In genomic region chr4:39636786-39637185, GRCh38 we compare ENCODE assay signal across 8 cellular contexts. TPM values are rescaled to one million over a fixed set of nuclear protein-coding genes. Genes with fewer than 3 reads are reported as not detected.
DNase-seq lines count a peak whose midpoint lies in the region; ATAC-seq and TF ChIP-seq lines count a peak whose summit lies in the region.

No MANE protein-coding gene starts in this region.

- H3K4me3 Mint-ChIP-seq in nephron, result peak overlapping the region; percentile 89 to 92 (median 92)

- H3K4me3 ChIP-seq in ectodermal cell (ENCODE audit: insufficient read depth, low read depth, low read length), result peak overlapping the region; percentile 90

- H3K36me3 ChIP-seq in ectodermal cell (ENCODE audit: control insufficient read depth, insufficient read depth, low read length), result no peaks in the 10 kb centered on the region

- H3K27ac Mint-ChIP-seq in nephron, result peak overlapping the region; percentile 89 to 99 (median 93)

- H3K36me3 Mint-ChIP-seq in nephron (ENCODE audit: low read depth), result no peaks in the 10 kb centered on the region

- ATAC-seq in GM19328 (IDR thresholded peaks at IDR 0.05; ENCODE audit: unreplicated experiment), result no peak

- no peak overlapping the region for H3K27ac ChIP-seq in ectodermal cell (ENCODE audit: insufficient read depth, low read depth, low read length, poor library complexity, severe bottlenecking)

- no peak for TF ChIP-seq CTCF in nephron (IDR thresholded peaks at IDR 0.05; ENCODE audit: unreplicated experiment in 3 of 3)

- peaks cover 11% of the 10 kb centered on the region for H3K4me1 ChIP-seq in ectodermal cell (ENCODE audit: control insufficient read depth, insufficient read depth, low read length)

- H3K9me3 ChIP-seq in ectodermal cell (ENCODE audit: control insufficient read depth, low read length), result no peaks in the 10 kb centered on the region

- DNase-seq in CD1c-positive myeloid dendritic cell (ENCODE audit: extremely low spot score) (peak; percentile 51), NAMALWA (ENCODE audit: low spot score) (peak; percentile 54), UCSD-AML1 (lab: John Stamatoyannopoulos, UW; ENCODE audit: unreplicated experiment) (no peak), T1000 (lab: John Stamatoyannopoulos, UW) (no peak)
- no peak for DNase-seq in activated effector memory CD4-positive, alpha-beta T cell treated with anti-CD3 and anti-CD28 coated beads, Interleukin-2, amount 50 U/mL, for 16 hours

- H3K27me3 Mint-ChIP-seq in nephron (ENCODE audit: low read depth), result no peaks in the 10 kb centered on the region

- no peaks in the 10 kb centered on the region for H3K27me3 ChIP-seq in ectodermal cell (ENCODE audit: control insufficient read depth, insufficient read depth, low read length, poor library complexity, severe bottlenecking)

- no peaks in the 10 kb centered on the region for H3K9me3 Mint-ChIP-seq in nephron

- 66 to 80% methylated on average over 4 of the region's 5 CpGs for WGBS in ectodermal cell, 2 experiments

- peaks cover 34% of the 10 kb centered on the region for H3K4me1 Mint-ChIP-seq in nephron

RNA-seq across cellular contexts. Expression of gene SMIM14, which starts 1.9 kb away (rescaled TPM):
- 28.8 TPM for polyA plus RNA-seq in ectodermal cell (2013, experiment 1 of 4)
- 31.8 TPM for polyA plus RNA-seq in ectodermal cell (2013, experiment 2 of 4)
- polyA plus RNA-seq in ectodermal cell (2013, experiment 3 of 4), result 32.0 TPM
- 34.7 TPM for polyA plus RNA-seq in ectodermal cell (2013, experiment 4 of 4)

Comparison
In these comparisons a context has a peak if more than half of its experiments do, and no peak if none do; other contexts are left out.
1. DNase-seq: peak in CD1c-positive myeloid dendritic cell (single experiment) and NAMALWA (single experiment); none in activated effector memory CD4-positive, alpha-beta T cell treated with anti-CD3 and anti-CD28 coated beads, Interleukin-2, amount 50 U/mL, for 16 hours (single experiment), UCSD-AML1 (single experiment) and T1000 (single experiment).